In the genomic region with DNA sequence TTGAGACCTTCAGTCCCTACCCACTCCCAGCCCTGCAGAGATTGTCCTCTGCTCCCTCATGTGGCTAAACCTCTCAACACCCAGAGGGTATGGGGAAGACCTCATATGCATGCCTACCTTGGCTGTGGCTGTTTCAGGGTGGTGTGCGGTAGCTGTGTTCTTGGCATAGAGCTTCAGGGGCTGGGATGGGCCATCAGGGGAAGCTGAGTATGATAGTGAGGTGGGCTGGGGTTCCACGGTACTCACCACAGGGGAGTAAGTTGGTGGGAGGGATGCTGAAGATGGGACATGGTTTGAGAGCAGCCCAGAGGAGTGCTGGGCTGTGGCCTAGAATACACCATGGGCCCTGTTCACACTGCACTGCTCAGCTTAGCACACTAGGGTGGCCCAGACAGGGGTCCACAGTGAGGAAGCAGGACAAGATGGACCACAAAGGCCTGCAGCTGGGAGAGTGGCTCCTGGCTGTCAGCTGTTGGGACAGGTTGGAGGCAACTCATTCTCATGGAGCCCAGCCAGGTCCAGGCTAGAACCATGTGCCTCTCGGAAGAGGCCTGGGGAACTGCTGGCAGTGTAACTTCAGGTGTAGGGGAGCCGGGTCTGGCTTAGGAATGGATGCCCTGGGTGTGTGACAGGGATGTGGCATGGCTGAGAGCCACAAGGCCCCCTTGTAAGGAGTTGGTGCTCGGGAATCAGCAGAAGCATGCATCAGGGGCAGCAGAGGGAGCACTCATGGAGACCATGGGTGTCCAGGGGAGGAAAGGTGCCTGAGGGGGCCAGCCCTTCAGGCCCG, we compare ENCODE assay signal across 1 cellular context.
TF ChIP-seq lines count a peak whose summit lies in the region.

No MANE protein-coding gene starts in this region.

TF ChIP-seq in SK-N-SH treated with all-trans-retinoic acid at 6 μM for 48 hours, 23 proteins besides CTCF, POLR2A, EP300 and RAD21 (continued from another document):
- TF ChIP-seq BACH2 (CRISPR knock-in tag; IDR thresholded peaks at IDR 0.05; ENCODE audit: borderline replicate concordance) (no peak), TCF4 (CRISPR knock-in tag; IDR thresholded peaks at IDR 0.05; ENCODE audit: borderline replicate concordance) (no peak), OSR1 (CRISPR knock-in tag; IDR thresholded peaks at IDR 0.05) (no peak), ZC3H10 (CRISPR knock-in tag; IDR thresholded peaks at IDR 0.05) (no peak), ARNTL (CRISPR knock-in tag; IDR thresholded peaks at IDR 0.05; ENCODE audit: borderline replicate concordance, low read depth) (no peak), ZNF70 (CRISPR knock-in tag; IDR thresholded peaks at IDR 0.05) (no peak), CSDC2 (CRISPR knock-in tag; IDR thresholded peaks at IDR 0.05) (no peak), ZNF8 (CRISPR knock-in tag; IDR thresholded peaks at IDR 0.05) (no peak), GLIS3 (CRISPR knock-in tag; IDR thresholded peaks at IDR 0.05) (no peak), RARB (CRISPR knock-in tag; IDR thresholded peaks at IDR 0.05) (no peak), ZNF565 (CRISPR knock-in tag; conservative IDR thresholded peaks at IDR 0.05; ENCODE audit: low read depth) (no peak), ISL1 (CRISPR knock-in tag; IDR thresholded peaks at IDR 0.05) (no peak), ZFP3 (CRISPR knock-in tag; IDR thresholded peaks at IDR 0.05) (no peak)
- TF ChIP-seq, protein P1, sequence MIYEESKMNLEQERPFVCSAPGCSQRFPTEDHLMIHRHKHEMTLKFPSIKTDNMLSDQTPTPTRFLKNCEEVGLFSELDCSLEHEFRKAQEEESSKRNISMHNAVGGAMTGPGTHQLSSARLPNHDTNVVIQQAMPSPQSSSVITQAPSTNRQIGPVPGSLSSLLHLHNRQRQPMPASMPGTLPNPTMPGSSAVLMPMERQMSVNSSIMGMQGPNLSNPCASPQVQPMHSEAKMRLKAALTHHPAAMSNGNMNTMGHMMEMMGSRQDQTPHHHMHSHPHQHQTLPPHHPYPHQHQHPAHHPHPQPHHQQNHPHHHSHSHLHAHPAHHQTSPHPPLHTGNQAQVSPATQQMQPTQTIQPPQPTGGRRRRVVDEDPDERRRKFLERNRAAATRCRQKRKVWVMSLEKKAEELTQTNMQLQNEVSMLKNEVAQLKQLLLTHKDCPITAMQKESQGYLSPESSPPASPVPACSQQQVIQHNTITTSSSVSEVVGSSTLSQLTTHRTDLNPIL (CRISPR knock-in tag; IDR thresholded peaks at IDR 0.05; ENCODE audit: low read depth), result no peak
- TF ChIP-seq, protein P2, sequence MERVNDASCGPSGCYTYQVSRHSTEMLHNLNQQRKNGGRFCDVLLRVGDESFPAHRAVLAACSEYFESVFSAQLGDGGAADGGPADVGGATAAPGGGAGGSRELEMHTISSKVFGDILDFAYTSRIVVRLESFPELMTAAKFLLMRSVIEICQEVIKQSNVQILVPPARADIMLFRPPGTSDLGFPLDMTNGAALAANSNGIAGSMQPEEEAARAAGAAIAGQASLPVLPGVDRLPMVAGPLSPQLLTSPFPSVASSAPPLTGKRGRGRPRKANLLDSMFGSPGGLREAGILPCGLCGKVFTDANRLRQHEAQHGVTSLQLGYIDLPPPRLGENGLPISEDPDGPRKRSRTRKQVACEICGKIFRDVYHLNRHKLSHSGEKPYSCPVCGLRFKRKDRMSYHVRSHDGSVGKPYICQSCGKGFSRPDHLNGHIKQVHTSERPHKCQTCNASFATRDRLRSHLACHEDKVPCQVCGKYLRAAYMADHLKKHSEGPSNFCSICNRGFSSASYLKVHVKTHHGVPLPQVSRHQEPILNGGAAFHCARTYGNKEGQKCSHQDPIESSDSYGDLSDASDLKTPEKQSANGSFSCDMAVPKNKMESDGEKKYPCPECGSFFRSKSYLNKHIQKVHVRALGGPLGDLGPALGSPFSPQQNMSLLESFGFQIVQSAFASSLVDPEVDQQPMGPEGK (CRISPR knock-in tag; IDR thresholded peaks at IDR 0.05; ENCODE audit: borderline replicate concordance), result no peak
- TF ChIP-seq, protein P3, sequence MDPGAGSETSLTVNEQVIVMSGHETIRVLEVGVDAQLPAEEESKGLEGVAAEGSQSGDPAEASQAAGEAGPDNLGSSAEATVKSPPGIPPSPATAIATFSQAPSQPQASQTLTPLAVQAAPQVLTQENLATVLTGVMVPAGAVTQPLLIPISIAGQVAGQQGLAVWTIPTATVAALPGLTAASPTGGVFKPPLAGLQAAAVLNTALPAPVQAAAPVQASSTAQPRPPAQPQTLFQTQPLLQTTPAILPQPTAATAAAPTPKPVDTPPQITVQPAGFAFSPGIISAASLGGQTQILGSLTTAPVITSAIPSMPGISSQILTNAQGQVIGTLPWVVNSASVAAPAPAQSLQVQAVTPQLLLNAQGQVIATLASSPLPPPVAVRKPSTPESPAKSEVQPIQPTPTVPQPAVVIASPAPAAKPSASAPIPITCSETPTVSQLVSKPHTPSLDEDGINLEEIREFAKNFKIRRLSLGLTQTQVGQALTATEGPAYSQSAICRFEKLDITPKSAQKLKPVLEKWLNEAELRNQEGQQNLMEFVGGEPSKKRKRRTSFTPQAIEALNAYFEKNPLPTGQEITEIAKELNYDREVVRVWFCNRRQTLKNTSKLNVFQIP (CRISPR knock-in tag; IDR thresholded peaks at IDR 0.05; ENCODE audit: borderline replicate concordance, low read depth), result no peak
